In genomic region chr9:2241875-2242741, GRCh38 we compare ENCODE assay signal across 8 cellular contexts.
DNase-seq lines count a peak whose midpoint lies in the region; ATAC-seq and TF ChIP-seq lines count a peak whose summit lies in the region.

No MANE protein-coding gene starts in this region.

- ATAC-seq in GM19328 (IDR thresholded peaks at IDR 0.05; ENCODE audit: unreplicated experiment) (peak; percentile 91), HG03442 (IDR thresholded peaks at IDR 0.05; ENCODE audit: unreplicated experiment) (peak; percentile 87)
- ATAC-seq in effector memory CD8-positive, alpha-beta T cell (replicated peaks) = peak; percentile 87

- peak overlapping the region; percentile 81 to 88 for H3K27ac Mint-ChIP-seq in effector memory CD8-positive, alpha-beta T cell

- no peaks in the 10 kb centered on the region for H3K36me3 ChIP-seq in BJ (ENCODE audit: control insufficient read depth, insufficient read depth, low read length)

- peaks cover 23 to 41% of the 10 kb centered on the region in 2 donors for H3K27me3 Mint-ChIP-seq in effector memory CD8-positive, alpha-beta T cell

- CTCF ChIA-PET in BJ (lab: Yijun Ruan, JAX) = interaction anchor here (0.9 to 1.9 kb wide), 7 partner anchors 9 to 541 kb away, joined by 3 to 10 read pairs (median 4); no protein-coding TSS in a partner anchor

- DNase-seq in BJ (ENCODE audit: low read depth) = no peak
- DNase-seq in NCI-H510A (lab: John Stamatoyannopoulos, UW) = peak; percentile 86
- DNase-seq in activated CD4-positive, alpha-beta T cell treated with anti-CD3 and anti-CD28 coated beads, Interleukin-2, amount 50 U/mL, for 24 hours (ENCODE audit: low read depth in 1 of 2, low spot score in 1 of 2) = peak; percentile 32 to 53
- DNase-seq in effector memory CD8-positive, alpha-beta T cell = peak; percentile 17 to 32 (median 18)
- peak; percentile 92 to 93 for DNase-seq in lung microvascular endothelial cell (ENCODE audit: low read depth in 2 of 2)
- DNase-seq in stimulated activated CD4-positive, alpha-beta T cell treated with anti-CD3 and anti-CD28 coated beads, TNF-alpha, amount 100 ng/mL, for 4 hours (ENCODE audit: low read depth in 3 of 3) = peak; percentile 13 to 26 (median 14)

- TF ChIP-seq CTCF in BJ (IDR thresholded peaks at IDR 0.05; ENCODE audit: insufficient read depth, low read depth, low read length) = peak; percentile 21; the same call in 1 of the 2 replicates

- H3K4me1 Mint-ChIP-seq in effector memory CD8-positive, alpha-beta T cell (ENCODE audit: low read depth in 2 of 2) = peaks cover 8 to 16% of the 10 kb centered on the region in 2 donors

- POLR2A ChIA-PET in BJ (lab: Charles Lee) = interaction anchor here (1.0 kb wide), 1 partner anchor 248 kb away, joined by 3 read pairs; no protein-coding TSS in a partner anchor

- no peaks in the 10 kb centered on the region for H3K27me3 ChIP-seq in BJ (ENCODE audit: control insufficient read depth, insufficient read depth, low read length)

- H3K9me3 Mint-ChIP-seq in effector memory CD8-positive, alpha-beta T cell = no peaks in the 10 kb centered on the region

- peak overlapping the region; percentile 76 to 81 for H3K4me3 Mint-ChIP-seq in effector memory CD8-positive, alpha-beta T cell

- H3K36me3 Mint-ChIP-seq in effector memory CD8-positive, alpha-beta T cell (ENCODE audit: insufficient read depth) = no peaks in the 10 kb centered on the region

- H3K4me3 ChIP-seq in BJ (ENCODE audit: low read depth, low read length) = peak overlapping the region; percentile 39
